14 cellular contexts compared by ENCODE assay signal in genomic region chr2:134536312-134536711, GRCh38.
"Had no signal": no experiment of that assay in that cellular context is flagged by ENCODE, and none has a peak within 500 bp of the region (broad histone marks: within the 10 kb centered on the region; RNA-seq: fewer than 3 reads in every experiment).

No MANE protein-coding gene starts in this region.

- H3K27ac Mint-ChIP-seq: activated CD4-positive, alpha-beta T cell treated with anti-CD3 and anti-CD28 coated beads, Interleukin-2, amount 10 ng/mL, durations not matched to agents 7 days and 5 days; activated T-helper 1 cell treated with anti-CD3 and anti-CD28 coated beads, Interleukin-12 subunit alpha, Interleukin-12 subunit beta, Interleukin-2, Interleukin-4 antibody, amounts not matched to agents 30 ng/mL and 10 ng/mL and 1 ng/mL, durations not matched to agents 14 hours and 24 hours and 36 hours; nephron; progenitor cell of endocrine pancreas; T-helper 17 cell had no signal

- H3K4me3 ChIP-seq: esophagus muscularis mucosa, tibial nerve had no signal

- H3K4me1 Mint-ChIP-seq: activated CD4-positive, alpha-beta T cell treated with anti-CD3 and anti-CD28 coated beads, Interleukin-2, amount 10 ng/mL, durations not matched to agents 7 days and 5 days had no signal

- H3K27ac ChIP-seq: esophagus muscularis mucosa, tibial nerve had no signal

- H3K4me3 Mint-ChIP-seq: activated CD4-positive, alpha-beta T cell treated with anti-CD3 and anti-CD28 coated beads, Interleukin-2, amount 10 ng/mL, durations not matched to agents 7 days and 5 days; activated T-helper 1 cell treated with anti-CD3 and anti-CD28 coated beads, Interleukin-12 subunit alpha, Interleukin-12 subunit beta, Interleukin-2, Interleukin-4 antibody, amounts not matched to agents 30 ng/mL and 10 ng/mL and 1 ng/mL, durations not matched to agents 14 hours and 24 hours and 36 hours; immature natural killer cell; nephron; T-helper 17 cell had no signal

- H3K27me3 ChIP-seq: esophagus muscularis mucosa, tibial nerve had no signal

- H3K9me3 Mint-ChIP-seq: activated CD4-positive, alpha-beta T cell treated with anti-CD3 and anti-CD28 coated beads, Interleukin-2, amount 10 ng/mL, durations not matched to agents 7 days and 5 days; activated T-helper 1 cell treated with anti-CD3 and anti-CD28 coated beads, Interleukin-12 subunit alpha, Interleukin-12 subunit beta, Interleukin-2, Interleukin-4 antibody, amounts not matched to agents 30 ng/mL and 10 ng/mL and 1 ng/mL, durations not matched to agents 14 hours and 24 hours and 36 hours; immature natural killer cell; nephron had no signal

- H3K36me3 Mint-ChIP-seq: immature natural killer cell had no signal

- H3K36me3 ChIP-seq: esophagus muscularis mucosa, tibial nerve had no signal

- H3K9me3 ChIP-seq: esophagus muscularis mucosa, tibial nerve had no signal

- H3K4me1 ChIP-seq: esophagus muscularis mucosa, tibial nerve had no signal

- DNase-seq: activated CD4-positive, alpha-beta T cell treated with anti-CD3 and anti-CD28 coated beads, Interleukin-2, amount 10 ng/mL, durations not matched to agents 7 days and 5 days; activated CD8-positive, alpha-beta memory T cell treated with anti-CD3 and anti-CD28 coated beads for 24 hours; hypothalamus; immature natural killer cell; right cardiac atrium; small intestine; stimulated activated CD4-positive, alpha-beta T cell treated with anti-CD3 and anti-CD28 coated beads, Interleukin-4, amount 100 ng/mL, for 24 hours; stimulated activated naive CD4-positive, alpha-beta T cell; T-helper 17 cell had no signal

- H3K27me3 Mint-ChIP-seq: activated CD4-positive, alpha-beta T cell treated with anti-CD3 and anti-CD28 coated beads, Interleukin-2, amount 10 ng/mL, durations not matched to agents 7 days and 5 days had no signal
